In the genomic region with DNA sequence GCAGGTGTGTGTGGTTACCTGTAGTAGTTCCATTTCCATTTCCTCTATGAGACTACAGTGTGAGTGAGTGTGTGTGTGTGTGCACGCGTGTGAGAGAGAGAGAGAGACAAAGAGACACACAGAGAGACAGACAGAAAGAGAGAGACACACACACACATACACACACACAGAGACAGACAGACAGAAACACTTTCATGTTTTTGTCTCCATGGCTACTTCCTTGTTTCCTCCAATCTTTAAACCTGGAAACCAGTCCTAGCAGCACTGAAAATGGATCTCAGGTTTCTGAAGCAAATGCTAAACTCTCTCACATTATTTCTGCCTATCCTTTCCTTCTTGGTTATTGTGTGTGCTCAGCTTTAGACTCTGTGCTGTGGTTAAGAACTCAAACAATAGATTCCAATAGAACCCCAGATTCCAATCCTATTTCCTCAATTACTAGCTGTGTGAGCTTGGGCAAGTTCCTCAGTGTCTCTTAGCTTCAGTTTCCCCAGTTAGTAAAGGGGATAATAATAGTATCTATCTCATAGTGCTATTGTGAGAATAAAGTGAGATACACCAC, we compare ENCODE assay signal across 1 cellular context.
TF ChIP-seq lines count a peak whose summit lies in the region.

No MANE protein-coding gene starts in this region.

TF ChIP-seq in H1, 55 proteins besides CTCF, POLR2A, EP300 and RAD21 (continued from another document):
- no peak for TF ChIP-seq RNF2 (IDR thresholded peaks at IDR 0.05; ENCODE audit: borderline replicate concordance, low read depth, low read length, missing control alignments, poor library complexity, severe bottlenecking)
